23 cellular contexts compared by ENCODE assay signal in genomic region chr7:131568953-131569352, GRCh38.
"Had no signal": no experiment of that assay in that cellular context is flagged by ENCODE, and none has a peak within 500 bp of the region (broad histone marks: within the 10 kb centered on the region; RNA-seq: fewer than 3 reads in every experiment).

No MANE protein-coding gene starts in this region.

- H3K27me3 ChIP-seq: Peyer's patch had no signal

- DNase-seq: activated CD4-positive, alpha-beta memory T cell treated with anti-CD3 and anti-CD28 coated beads, Interleukin-2, amount 10 ng/mL, durations not matched to agents 7 days and 5 days; activated CD4-positive, alpha-beta T cell treated with anti-CD3 and anti-CD28 coated beads for 36 hours; activated CD4-positive, alpha-beta T cell treated with anti-CD3 and anti-CD28 coated beads, Interleukin-2, amount 50 U/mL, for 1 hour; activated gamma-delta T cell treated with Interleukin-2 at 50 U/mL for 16 hours; activated naive CD4-positive, alpha-beta T cell treated with anti-CD3 and anti-CD28 coated beads, Interleukin-2, amount 10 ng/mL, durations not matched to agents 7 days and 5 days; activated naive CD8-positive, alpha-beta T cell treated with anti-CD3 and anti-CD28 coated beads for 36 hours; activated T-cell treated with anti-CD3 and anti-CD28 coated beads, Interleukin-2, amount 50 U/mL, for 72 hours; anterior cingulate cortex; caudate nucleus; Kasumi-1; KBM-7; NCI-H1048; NCI-H1694; NCI-H2029; NCI-H2107; NCI-H510A treated with DMSO at 0.1 percent for 48 hours; NCI-H69; NK-92 treated with Interleukin-12 subunit alpha and Interleukin-12 subunit beta, amount 100 ng/mL, for 24 hours; Peyer's patch; SK-N-SH; T-helper 1 cell had no signal

- ATAC-seq: activated CD4-positive, alpha-beta T cell treated with anti-CD3 and anti-CD28 coated beads for 36 hours; activated T-cell treated with anti-CD3 and anti-CD28 coated beads, Interleukin-2, amount 50 U/mL, for 72 hours had no signal

- H3K36me3 Mint-ChIP-seq: activated naive CD4-positive, alpha-beta T cell treated with anti-CD3 and anti-CD28 coated beads, Interleukin-2, amount 10 ng/mL, durations not matched to agents 7 days and 5 days; activated naive CD8-positive, alpha-beta T cell treated with anti-CD3 and anti-CD28 coated beads for 36 hours had no signal

- H3K9ac ChIP-seq: SK-N-SH had no signal

- H3K27ac ChIP-seq: Peyer's patch, VCaP had no signal

- H3K9me3 ChIP-seq: Peyer's patch, SK-N-SH had no signal

- H3K36me3 ChIP-seq: Peyer's patch had no signal

- H3K4me1 ChIP-seq: Peyer's patch had no signal

- H3K9me3 Mint-ChIP-seq: activated CD4-positive, alpha-beta memory T cell treated with anti-CD3 and anti-CD28 coated beads, Interleukin-2, amount 10 ng/mL, durations not matched to agents 7 days and 5 days; activated naive CD4-positive, alpha-beta T cell treated with anti-CD3 and anti-CD28 coated beads, Interleukin-2, amount 10 ng/mL, durations not matched to agents 7 days and 5 days; activated naive CD8-positive, alpha-beta T cell treated with anti-CD3 and anti-CD28 coated beads for 36 hours; activated T-cell treated with anti-CD3 and anti-CD28 coated beads, Interleukin-2, amount 50 U/mL, for 72 hours; activated T-helper 2 cell treated with anti-CD3 and anti-CD28 coated beads, Interferon-gamma antibody, Interleukin-2, Interleukin-4, amounts not matched to agents 10 μg/mL and 5 μg/mL and 100 μg/mL, durations not matched to agents 14 hours and 24 hours and 36 hours had no signal

- H3K4me1 Mint-ChIP-seq: activated CD4-positive, alpha-beta memory T cell treated with anti-CD3 and anti-CD28 coated beads, Interleukin-2, amount 10 ng/mL, durations not matched to agents 7 days and 5 days; activated CD4-positive, alpha-beta T cell treated with anti-CD3 and anti-CD28 coated beads for 36 hours; activated naive CD4-positive, alpha-beta T cell treated with anti-CD3 and anti-CD28 coated beads, Interleukin-2, amount 10 ng/mL, durations not matched to agents 7 days and 5 days; activated naive CD8-positive, alpha-beta T cell treated with anti-CD3 and anti-CD28 coated beads for 36 hours had no signal

- H3K27me3 Mint-ChIP-seq: activated CD4-positive, alpha-beta T cell treated with anti-CD3 and anti-CD28 coated beads for 36 hours; activated naive CD8-positive, alpha-beta T cell treated with anti-CD3 and anti-CD28 coated beads for 36 hours had no signal

- H3K9me2 ChIP-seq: SK-N-SH had no signal

- H3K4me3 ChIP-seq: Peyer's patch had no signal

- H3K27ac Mint-ChIP-seq: activated CD4-positive, alpha-beta memory T cell treated with anti-CD3 and anti-CD28 coated beads, Interleukin-2, amount 10 ng/mL, durations not matched to agents 7 days and 5 days; activated CD4-positive, alpha-beta T cell treated with anti-CD3 and anti-CD28 coated beads for 36 hours; activated naive CD4-positive, alpha-beta T cell treated with anti-CD3 and anti-CD28 coated beads, Interleukin-2, amount 10 ng/mL, durations not matched to agents 7 days and 5 days; activated naive CD8-positive, alpha-beta T cell treated with anti-CD3 and anti-CD28 coated beads for 36 hours; activated T-cell treated with anti-CD3 and anti-CD28 coated beads, Interleukin-2, amount 50 U/mL, for 72 hours; activated T-helper 2 cell treated with anti-CD3 and anti-CD28 coated beads, Interferon-gamma antibody, Interleukin-2, Interleukin-4, amounts not matched to agents 10 μg/mL and 5 μg/mL and 100 μg/mL, durations not matched to agents 14 hours and 24 hours and 36 hours had no signal

- H3K4me3 Mint-ChIP-seq: activated CD4-positive, alpha-beta memory T cell treated with anti-CD3 and anti-CD28 coated beads, Interleukin-2, amount 10 ng/mL, durations not matched to agents 7 days and 5 days; activated CD4-positive, alpha-beta T cell treated with anti-CD3 and anti-CD28 coated beads for 36 hours; activated naive CD4-positive, alpha-beta T cell treated with anti-CD3 and anti-CD28 coated beads, Interleukin-2, amount 10 ng/mL, durations not matched to agents 7 days and 5 days; activated naive CD8-positive, alpha-beta T cell treated with anti-CD3 and anti-CD28 coated beads for 36 hours; activated T-cell treated with anti-CD3 and anti-CD28 coated beads, Interleukin-2, amount 50 U/mL, for 72 hours had no signal

- H3K4me2 ChIP-seq: SK-N-SH had no signal
